Comparison of ENCODE assay signal across 33 cellular contexts in the genomic region with DNA sequence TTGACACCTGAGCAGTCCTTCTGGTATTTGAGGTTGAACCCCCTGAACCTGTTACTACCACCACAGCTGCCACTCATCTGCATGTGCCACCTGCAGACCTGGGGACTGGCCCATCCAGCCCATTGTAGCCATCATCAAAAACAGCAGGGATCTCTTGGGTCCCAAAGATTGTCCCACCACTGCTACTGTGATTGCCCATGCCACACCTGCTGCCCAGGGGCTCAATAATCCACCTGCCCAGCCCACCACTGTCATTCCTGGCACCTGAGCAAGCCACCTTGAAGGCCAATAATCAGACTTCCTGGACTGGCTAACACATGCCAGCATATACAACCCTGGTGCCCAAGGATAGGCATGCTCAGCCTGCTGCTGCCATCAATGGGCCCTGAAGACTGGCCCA.
"Had no signal": no experiment of that assay in that cellular context is flagged by ENCODE, and none has a peak within 500 bp of the region (broad histone marks: within the 10 kb centered on the region; RNA-seq: fewer than 3 reads in every experiment).

No MANE protein-coding gene starts in this region.

- H3K4me3 ChIP-seq: adrenal gland, body of pancreas, breast epithelium had no signal

- H3K27ac ChIP-seq: adrenal gland, body of pancreas, brain microvascular endothelial cell, breast epithelium, VCaP had no signal

- H3K36me3 ChIP-seq: adrenal gland, brain microvascular endothelial cell, breast epithelium had no signal

- ATAC-seq: activated CD4-positive, alpha-beta T cell treated with anti-CD3 and anti-CD28 coated beads for 36 hours; activated CD4-positive, CD25-positive, alpha-beta regulatory T cell treated with anti-CD3 and anti-CD28 coated beads, Interleukin-2, amount 50 U/mL, for 24 hours; activated CD8-positive, alpha-beta T cell treated with anti-CD3 and anti-CD28 coated beads for 36 hours; activated naive CD4-positive, alpha-beta T cell treated with anti-CD3 and anti-CD28 coated beads, Interleukin-2, amount 50 U/mL, for 72 hours; activated T-cell treated with anti-CD3 and anti-CD28 coated beads, Interleukin-2, amount 50 U/mL, for 4 hours; activated T-cell treated with anti-CD3 and anti-CD28 coated beads, Interleukin-2, amount 50 U/mL, for 72 hours; activated T-helper 17 cell treated with anti-CD3 and anti-CD28 coated beads, Interleukin-2, amount 50 U/mL, for 72 hours; body of pancreas; WTC11 had no signal

- DNase-seq: activated CD4-positive, alpha-beta memory T cell treated with anti-CD3 and anti-CD28 coated beads for 36 hours; activated CD4-positive, alpha-beta T cell treated with anti-CD3 and anti-CD28 coated beads for 1 hour; activated CD4-positive, alpha-beta T cell treated with anti-CD3 and anti-CD28 coated beads for 36 hours; activated CD4-positive, alpha-beta T cell treated with anti-CD3 and anti-CD28 coated beads for 48 hours; activated CD4-positive, alpha-beta T cell treated with anti-CD3 and anti-CD28 coated beads, Interleukin-2, amount 10 ng/mL, durations not matched to agents 7 days and 5 days; activated CD4-positive, CD25-positive, alpha-beta regulatory T cell; activated CD8-positive, alpha-beta memory T cell treated with anti-CD3 and anti-CD28 coated beads, Interleukin-2, amount 50 U/mL, for 4 hours; activated CD8-positive, alpha-beta T cell treated with anti-CD3 and anti-CD28 coated beads for 36 hours; activated effector memory CD4-positive, alpha-beta T cell treated with anti-CD3 and anti-CD28 coated beads, Interleukin-2, amount 50 U/mL, for 16 hours; activated gamma-delta T cell treated with Interleukin-2 at 50 U/mL for 16 hours; activated naive CD4-positive, alpha-beta T cell; activated naive CD4-positive, alpha-beta T cell treated with anti-CD3 and anti-CD28 coated beads for 36 hours; activated naive CD4-positive, alpha-beta T cell treated with anti-CD3 and anti-CD28 coated beads, Interleukin-2, amount 50 U/mL, for 16 hours; activated naive CD8-positive, alpha-beta T cell treated with anti-CD3 and anti-CD28 coated beads for 36 hours; activated T-cell treated with anti-CD3 and anti-CD28 coated beads for 4 hours; activated T-cell treated with anti-CD3 and anti-CD28 coated beads, Interleukin-2, amount 50 U/mL, for 1 hour; activated T-cell treated with anti-CD3 and anti-CD28 coated beads, Interleukin-2, amount 50 U/mL, for 4 hours; activated T-cell treated with anti-CD3 and anti-CD28 coated beads, Interleukin-2, amount 50 U/mL, for 72 hours; adrenal gland; amniotic stem cell; aorta; body of pancreas; brain microvascular endothelial cell; central memory CD4-positive, alpha-beta T cell; T-helper 1 cell; T-helper 2 cell; T-helper 9 cell had no signal

- H3K9me3 ChIP-seq: adrenal gland had no signal

- H3K4me1 ChIP-seq: adrenal gland, body of pancreas, breast epithelium had no signal

- H3K27me3 ChIP-seq: adrenal gland, body of pancreas, brain microvascular endothelial cell had no signal
